In the genomic region with DNA sequence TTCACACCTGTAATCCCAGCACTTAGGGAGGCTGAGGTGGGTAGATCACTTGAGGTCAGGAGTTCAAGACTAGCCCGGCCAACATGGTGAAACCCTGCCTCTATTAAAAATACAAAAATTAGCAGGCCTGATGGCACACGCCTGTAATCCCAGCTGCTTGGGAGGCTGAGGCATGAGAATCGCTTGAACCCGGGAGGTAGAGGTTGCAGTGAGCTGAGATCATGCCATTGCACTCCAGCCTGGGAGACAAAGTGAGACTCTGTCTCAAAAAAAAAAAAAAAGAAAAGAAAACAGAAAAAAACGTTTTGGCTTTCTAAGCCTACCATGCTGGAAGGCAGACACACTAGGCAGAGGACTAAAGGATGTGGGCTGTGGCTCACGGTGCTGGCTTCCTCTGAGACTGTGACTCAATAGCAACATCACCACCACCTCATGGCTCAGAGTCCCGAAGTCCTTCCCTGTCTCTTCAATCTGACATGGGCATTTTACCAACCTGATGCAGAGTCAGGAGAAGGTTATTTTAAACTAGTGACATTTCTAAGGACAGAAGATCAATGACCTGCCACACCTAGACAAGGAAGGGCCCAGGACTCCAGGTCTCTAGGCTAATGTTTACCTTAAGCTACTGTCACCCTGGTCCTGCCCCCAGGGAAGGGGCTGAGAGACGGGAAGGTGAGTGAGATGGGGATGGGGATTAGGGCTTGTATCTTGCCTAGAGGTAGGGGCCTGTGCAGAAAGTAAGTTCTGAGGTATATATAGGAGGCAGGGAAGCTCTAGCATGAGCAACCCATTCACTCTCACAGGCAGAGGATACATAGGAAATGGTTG, we compare ENCODE assay signal across 9 cellular contexts. TPM values are rescaled to one million over a fixed set of nuclear protein-coding genes. Genes with fewer than 3 reads are reported as not detected.
DNase-seq lines count a peak whose midpoint lies in the region; ATAC-seq, FAIRE-seq and TF ChIP-seq lines count a peak whose summit lies in the region.
"Had no signal": no experiment of that assay in that cellular context is flagged by ENCODE, and none has a peak within 500 bp of the region (broad histone marks: within the 10 kb centered on the region; RNA-seq: fewer than 3 reads in every experiment).

No MANE protein-coding gene starts in this region.

- no peak overlapping the region for H3K56ac ChIP-seq in H1 (replicated peaks; ENCODE audit: insufficient read length, low read depth, low read length)

- no peak overlapping the region for H3K4me2 ChIP-seq in H1 (ENCODE audit: insufficient read depth in 1 of 2, low read depth in 2 of 2, low read length in 2 of 2)
- H3K4me2 ChIP-seq in neural progenitor cell = no peak overlapping the region
- H3K4me2 ChIP-seq in MM.1S (ENCODE audit: low read depth, low read length) = no peak overlapping the region

- TF ChIP-seq RAD21 in H1 (IDR thresholded peaks at IDR 0.05 in 1 of 2, conservative IDR thresholded peaks at IDR 0.05 in 1 of 2; ENCODE audit: low read depth in 2 of 2, low read length in 2 of 2) = no peak

- no peaks in the 10 kb centered on the region for H3K9me2 ChIP-seq in MM.1S (replicated peaks; ENCODE audit: insufficient read depth, low read length)

- no peaks in the 10 kb centered on the region for H3F3A ChIP-seq in neural progenitor cell (ENCODE audit: low read depth)
- no peaks in the 10 kb centered on the region for H3F3A ChIP-seq in MM.1S (ENCODE audit: insufficient read depth, low read length)

- peak overlapping the region; percentile 32 for H4K91ac ChIP-seq in H1 (replicated peaks; ENCODE audit: insufficient read length, low read length)

- no peaks in the 10 kb centered on the region; the same call in 1 of the 2 replicates for H3K79me1 ChIP-seq in H1 (ENCODE audit: low read depth, low read length)

- H4K20me1 ChIP-seq in H1 (replicated peaks in 1 of 2; ENCODE audit: control insufficient read depth in 1 of 2, insufficient read depth in 2 of 2, low read length in 2 of 2) = peaks cover 0 to 5% of the 10 kb centered on the region in 2 experiments
- no peaks in the 10 kb centered on the region for H4K20me1 ChIP-seq in neural progenitor cell (ENCODE audit: low read depth)
- H4K20me1 ChIP-seq in MM.1S (ENCODE audit: insufficient read depth, low read length) = no peaks in the 10 kb centered on the region

- DNase-seq in GM19239 (ENCODE audit: insufficient read length, low spot score) (no peak), H1 (ENCODE audit: low read depth in 1 of 2, low spot score in 2 of 2) (no peak), neural progenitor cell (ENCODE audit: low spot score) (no peak), MM.1S (no peak)
- peak; percentile 89 for DNase-seq in activated CD4-positive, alpha-beta T cell treated with anti-CD3 and anti-CD28 coated beads, Interleukin-2, amount 10 ng/mL, durations not matched to agents 7 days and 5 days
- DNase-seq in stimulated activated CD4-positive, alpha-beta T cell treated with anti-CD3 and anti-CD28 coated beads, Interleukin-12 subunit alpha, Interleukin-12 subunit beta, amount 100 ng/mL, for 4 hours = peak; percentile 57

- H3K4me3 ChIP-seq in H1 (ENCODE audit: extremely low read depth in 1 of 4, insufficient read depth in 2 of 4, low read depth in 3 of 4, low read length in 4 of 4) (no peak overlapping the region), neural progenitor cell (no peak overlapping the region), MM.1S (ENCODE audit: low read length) (no peak overlapping the region)

- H2BK20ac ChIP-seq in H1 (ENCODE audit: low read length) = no peak overlapping the region

- H3K18ac ChIP-seq in H1 (ENCODE audit: extremely low read depth, low read length) = no peak overlapping the region

- H3K79me2 ChIP-seq in H1 (ENCODE audit: control insufficient read depth in 1 of 2, insufficient read depth in 2 of 2, low read length in 2 of 2) (no peaks in the 10 kb centered on the region), neural progenitor cell (ENCODE audit: low read depth) (no peaks in the 10 kb centered on the region), MM.1S (ENCODE audit: low read length) (no peaks in the 10 kb centered on the region)

- no peak overlapping the region for H2BK120ac ChIP-seq in H1 (replicated peaks; ENCODE audit: low read depth, low read length)

- TF ChIP-seq EP300 in H1 (IDR thresholded peaks at IDR 0.05; ENCODE audit: borderline replicate concordance in 1 of 2, low read depth in 2 of 2, low read length in 2 of 2) = no peak

- H3K36me3 ChIP-seq in H1 (ENCODE audit: control insufficient read depth in 2 of 4, insufficient read depth in 4 of 4, low read length in 3 of 4) (no peaks in the 10 kb centered on the region), neural progenitor cell (no peaks in the 10 kb centered on the region), MM.1S (replicated peaks; ENCODE audit: insufficient read depth, low read length) (no peaks in the 10 kb centered on the region)

- H3K9me3 ChIP-seq in H1 (ENCODE audit: insufficient read depth in 2 of 2, low read depth in 1 of 2, low read length in 1 of 2) (no peaks in the 10 kb centered on the region), neural progenitor cell (ENCODE audit: low read depth) (no peaks in the 10 kb centered on the region), MM.1S (replicated peaks; ENCODE audit: insufficient read depth, low read length) (no peaks in the 10 kb centered on the region)

- H3K36me3 Mint-ChIP-seq in activated CD4-positive, alpha-beta T cell treated with anti-CD3 and anti-CD28 coated beads, Interleukin-2, amount 10 ng/mL, durations not matched to agents 7 days and 5 days (ENCODE audit: low read depth) = no peaks in the 10 kb centered on the region
- no peaks in the 10 kb centered on the region for H3K36me3 Mint-ChIP-seq in neural progenitor cell

- no peak overlapping the region for H3K14ac ChIP-seq in H1 (ENCODE audit: insufficient read length)

- no peak overlapping the region for H3K4ac ChIP-seq in H1 (replicated peaks; ENCODE audit: insufficient read length, low read depth, low read length)

- H2AFZ ChIP-seq in H1 (ENCODE audit: low read length) (no peak overlapping the region), neural progenitor cell (replicated peaks) (no peak overlapping the region), MM.1S (ENCODE audit: low read length) (no peak overlapping the region)

- ATAC-seq in HG03432 (IDR thresholded peaks at IDR 0.05; ENCODE audit: unreplicated experiment) (peak; percentile 75), HG02970 (IDR thresholded peaks at IDR 0.05; ENCODE audit: low FRiP score, unreplicated experiment) (no peak)

- no peaks in the 10 kb centered on the region for H3K27me3 Mint-ChIP-seq in activated CD4-positive, alpha-beta T cell treated with anti-CD3 and anti-CD28 coated beads, Interleukin-2, amount 10 ng/mL, durations not matched to agents 7 days and 5 days
- peaks cover 5% of the 10 kb centered on the region for H3K27me3 Mint-ChIP-seq in neural progenitor cell (ENCODE audit: insufficient read depth, low read depth)

- no peak for TF ChIP-seq POLR2A in H1 (IDR thresholded peaks at IDR 0.05; ENCODE audit: control extremely low read depth in 1 of 2, low read depth in 2 of 2, low read length in 2 of 2)

- 77% methylated on average over 8 of the region's 8 CpGs; no CpG with 5 or more reads in 1 of the 2 experiments for whole genome bisulfite sequencing in H1 (ENCODE audit: extremely low coverage in 1 of 2, insufficient coverage in 1 of 2, insufficient read length in 1 of 2, insufficient replicate concordance in 2 of 2, low coverage in 1 of 2, low lambda C conversion rate in 2 of 2, missing lambda C conversion rate in 1 of 2), 2 experiments

- H3K4me3 Mint-ChIP-seq in activated CD4-positive, alpha-beta T cell treated with anti-CD3 and anti-CD28 coated beads, Interleukin-2, amount 10 ng/mL, durations not matched to agents 7 days and 5 days = peak overlapping the region; percentile 58
- no peak overlapping the region for H3K4me3 Mint-ChIP-seq in neural progenitor cell

- 0 out of 2 replicates have a peak overlapping the region, but pooled peaks have one; percentile 88 for H2BK15ac ChIP-seq in H1 (ENCODE audit: low read length)

- FAIRE-seq in GM19239 (lab: Jason Lieb, UNC) (peak; percentile 80), H1 (lab: Jason Lieb, UNC) (no peak)

- H3K4me1 Mint-ChIP-seq in activated CD4-positive, alpha-beta T cell treated with anti-CD3 and anti-CD28 coated beads, Interleukin-2, amount 10 ng/mL, durations not matched to agents 7 days and 5 days = peaks cover 71% of the 10 kb centered on the region
- H3K4me1 Mint-ChIP-seq in neural progenitor cell = peaks cover 18% of the 10 kb centered on the region

- H3K4me1 ChIP-seq in H1 (replicated peaks in 1 of 4; ENCODE audit: control insufficient read depth in 3 of 4, insufficient read depth in 4 of 4, low read length in 3 of 4) (peaks cover 5 to 15% (median 12%) of the 10 kb centered on the region in 4 experiments; a peak in 6 of 7 replicates), neural progenitor cell (peaks cover 17% of the 10 kb centered on the region), MM.1S (ENCODE audit: low read length) (no peaks in the 10 kb centered on the region)

- H3K27ac ChIP-seq in H1 (ENCODE audit: low read depth, low read length) (no peak overlapping the region), neural progenitor cell (no peak overlapping the region), MM.1S (ENCODE audit: low read length) (no peak overlapping the region)
- H3K27ac ChIP-seq: VCaP had no signal

- H3K9me3 Mint-ChIP-seq in activated CD4-positive, alpha-beta T cell treated with anti-CD3 and anti-CD28 coated beads, Interleukin-2, amount 10 ng/mL, durations not matched to agents 7 days and 5 days = no peaks in the 10 kb centered on the region
- no peaks in the 10 kb centered on the region for H3K9me3 Mint-ChIP-seq in neural progenitor cell

- H3K27me3 ChIP-seq in H1 (replicated peaks in 1 of 4; ENCODE audit: control insufficient read depth in 3 of 4, extremely low read depth in 1 of 4, insufficient read depth in 3 of 4, low read length in 3 of 4) = no peaks in the 10 kb centered on the region
- no peaks in the 10 kb centered on the region for H3K27me3 ChIP-seq in neural progenitor cell
- H3K27me3 ChIP-seq in MM.1S (replicated peaks; ENCODE audit: insufficient read depth, low read length) = no peaks in the 10 kb centered on the region

- CTCF ChIA-PET in activated CD4-positive, alpha-beta T cell treated with anti-CD3 and anti-CD28 coated beads, Interleukin-2, amount 10 ng/mL, durations not matched to agents 7 days and 5 days (lab: Charles Lee) = interaction anchor here (0.7 to 4.6 kb wide), 12 partner anchors 10 to 59 kb away, joined by 3 to 14 read pairs (median 4); a partner anchor contains a TSS
- CTCF ChIA-PET in H1 (lab: Charles Lee; ENCODE audit: partially characterized antibody) = interaction anchor here (0.7 to 3.0 kb wide), 5 partner anchors 9 to 175 kb away, joined by 3 to 12 read pairs (median 3); no protein-coding TSS in a partner anchor

- peaks cover 6% of the 10 kb centered on the region; the same call in 1 of the 2 replicates for H3K23me2 ChIP-seq in H1 (ENCODE audit: low read depth, low read length)

- H4K5ac ChIP-seq in H1 (ENCODE audit: insufficient read length, low read depth, low read length) = no peak overlapping the region

- no peak overlapping the region; the same call in 1 of the 2 replicates for H2AK5ac ChIP-seq in H1 (ENCODE audit: low read depth, low read length)

- H3K23ac ChIP-seq in H1 (ENCODE audit: insufficient read length) = no peak overlapping the region

- no peak overlapping the region for H3K9ac ChIP-seq in H1 (replicated peaks in 1 of 4; ENCODE audit: extremely low read depth in 1 of 4, low read depth in 3 of 4, low read length in 3 of 4)
- H3K9ac ChIP-seq in neural progenitor cell = no peak overlapping the region
- H3K9ac ChIP-seq in MM.1S (ENCODE audit: low read length) = no peak overlapping the region

- 0 out of 2 replicates have a peak overlapping the region, but pooled peaks have one; percentile 44 for H2BK5ac ChIP-seq in H1 (ENCODE audit: low read depth, low read length)

- POLR2A ChIA-PET in activated CD4-positive, alpha-beta T cell treated with anti-CD3 and anti-CD28 coated beads, Interleukin-2, amount 10 ng/mL, durations not matched to agents 7 days and 5 days (lab: Charles Lee) = interaction anchor here (0.6 kb wide), 1 partner anchor 140 kb away, joined by 3 read pairs; no protein-coding TSS in a partner anchor
- POLR2A ChIA-PET in H1 (lab: Charles Lee; ENCODE audit: partially characterized antibody) = interaction anchor here (0.6 to 1.3 kb wide), 3 partner anchors 11 to 307 kb away, joined by 3 to 4 read pairs (median 3); no protein-coding TSS in a partner anchor

- TF ChIP-seq CTCF in H1 (IDR thresholded peaks at IDR 0.05; ENCODE audit: control extremely low read depth in 1 of 3, insufficient read depth in 1 of 3, low read depth in 1 of 3, low read length in 3 of 3) (no peak), neural progenitor cell (IDR thresholded peaks at IDR 0.05) (no peak), MM.1S (IDR thresholded peaks at IDR 0.05; ENCODE audit: low read length) (no peak)

- peak overlapping the region; percentile 92 for H3K27ac Mint-ChIP-seq in activated CD4-positive, alpha-beta T cell treated with anti-CD3 and anti-CD28 coated beads, Interleukin-2, amount 10 ng/mL, durations not matched to agents 7 days and 5 days
- H3K27ac Mint-ChIP-seq in neural progenitor cell = no peak overlapping the region

- no peak overlapping the region for H4K8ac ChIP-seq in H1 (ENCODE audit: extremely low read depth, insufficient read depth, low read length)

- H2BK12ac ChIP-seq in H1 (ENCODE audit: low read depth, low read length) = peak overlapping the region; percentile 60; the same call in 1 of the 2 replicates

RNA-seq across cellular contexts. Expression of a gene that starts 3.7 kb away (rescaled TPM):
- under 1 TPM; 0.45 to 0.73 TPM for total RNA-seq in activated CD4-positive, alpha-beta T cell treated with anti-CD3 and anti-CD28 coated beads, Interleukin-2, amount 10 ng/mL, durations not matched to agents 7 days and 5 days
- 2.7 and 3.3 TPM in 2 replicates for total RNA-seq in H1 (2021; fragmentation: NEBNext Ultra II Directional; extraction: Animal tissue kit (Norgen Biotek cat#: 25700))
- 4.9 and 7.2 TPM in 2 replicates for polyA plus RNA-seq in H1 (2011; rRNA removed)
- polyA plus RNA-seq in H1 (2011; cell fraction: cytosol; rRNA removed) = 5.4 TPM
- 4.4 TPM for polyA plus RNA-seq in H1 (2011; cell fraction: nucleus; rRNA removed)
- polyA plus RNA-seq in H1 (2012, experiment 1 of 2) = 2.8 to 4.2 TPM (median 3.6 TPM) in 4 replicates
- 2.7 TPM for polyA plus RNA-seq in H1 (2012, experiment 2 of 2)
- polyA plus RNA-seq in H1 (2013, experiment 1 of 2) = 4.8 TPM
- polyA plus RNA-seq in H1 (2013, experiment 2 of 2) = 4.9 TPM
- 3.3 and 3.6 TPM in 2 replicates for polyA minus RNA-seq in H1 (2011; rRNA and poly(A)+ RNA removed)
- polyA minus RNA-seq in H1 (2011; cell fraction: cytosol; rRNA and poly(A)+ RNA removed) = not detected
- polyA minus RNA-seq in H1 (2011; cell fraction: nucleus; rRNA and poly(A)+ RNA removed) = 1.7 TPM
- not detected in 2 replicates for total RNA-seq in neural progenitor cell (ENCODE audit: low replicate concordance)

RNA-seq across cellular contexts. Expression of a gene that starts 12.0 kb away (rescaled TPM):
- total RNA-seq in activated CD4-positive, alpha-beta T cell treated with anti-CD3 and anti-CD28 coated beads, Interleukin-2, amount 10 ng/mL, durations not matched to agents 7 days and 5 days = 1 to 10 TPM; 1.1 to 1.2 TPM
- not detected in 2 replicates for total RNA-seq in H1 (2021; fragmentation: NEBNext Ultra II Directional; extraction: Animal tissue kit (Norgen Biotek cat#: 25700))
- not detected in 2 replicates for polyA plus RNA-seq in H1 (2011; rRNA removed)
- polyA plus RNA-seq in H1 (2011; cell fraction: cytosol; rRNA removed) = not detected
- not detected for polyA plus RNA-seq in H1 (2011; cell fraction: nucleus; rRNA removed)
- not detected in 4 replicates for polyA plus RNA-seq in H1 (2012, experiment 1 of 2)
- not detected for polyA plus RNA-seq in H1 (2012, experiment 2 of 2)
- polyA plus RNA-seq in H1 (2013, experiment 1 of 2) = not detected
- polyA plus RNA-seq in H1 (2013, experiment 2 of 2) = not detected
- 0.05 TPM in 1 of 2 replicates, not detected in the other for polyA minus RNA-seq in H1 (2011; rRNA and poly(A)+ RNA removed)
- polyA minus RNA-seq in H1 (2011; cell fraction: cytosol; rRNA and poly(A)+ RNA removed) = not detected
- not detected for polyA minus RNA-seq in H1 (2011; cell fraction: nucleus; rRNA and poly(A)+ RNA removed)
- not detected in 2 replicates for total RNA-seq in neural progenitor cell (ENCODE audit: low replicate concordance)

RNA-seq across cellular contexts. Expression of a gene that starts 19.5 kb away (rescaled TPM):
- total RNA-seq in activated CD4-positive, alpha-beta T cell treated with anti-CD3 and anti-CD28 coated beads, Interleukin-2, amount 10 ng/mL, durations not matched to agents 7 days and 5 days = 1 to 10 TPM; 4.5 to 6.8 TPM
- 22.0 and 29.2 TPM in 2 replicates for total RNA-seq in H1 (2021; fragmentation: NEBNext Ultra II Directional; extraction: Animal tissue kit (Norgen Biotek cat#: 25700))
- polyA plus RNA-seq in H1 (2011; rRNA removed) = 3.8 and 7.8 TPM in 2 replicates
- 6.7 TPM for polyA plus RNA-seq in H1 (2011; cell fraction: cytosol; rRNA removed)
- polyA plus RNA-seq in H1 (2011; cell fraction: nucleus; rRNA removed) = 2.7 TPM
- polyA plus RNA-seq in H1 (2012, experiment 1 of 2) = 11.0 to 14.3 TPM (median 13.8 TPM) in 4 replicates
- polyA plus RNA-seq in H1 (2012, experiment 2 of 2) = 3.2 TPM
- 15.0 TPM for polyA plus RNA-seq in H1 (2013, experiment 1 of 2)
- polyA plus RNA-seq in H1 (2013, experiment 2 of 2) = 19.1 TPM
- 8.4 and 10.7 TPM in 2 replicates for polyA minus RNA-seq in H1 (2011; rRNA and poly(A)+ RNA removed)
- polyA minus RNA-seq in H1 (2011; cell fraction: cytosol; rRNA and poly(A)+ RNA removed) = 11.4 TPM
- polyA minus RNA-seq in H1 (2011; cell fraction: nucleus; rRNA and poly(A)+ RNA removed) = 4.1 TPM
- 13.7 and 21.7 TPM in 2 replicates for total RNA-seq in neural progenitor cell (ENCODE audit: low replicate concordance)

RNA-seq across cellular contexts. Expression of a gene that starts 23.8 kb away (rescaled TPM):
- 100 to 1,000 TPM; 175 TPM for total RNA-seq in activated CD4-positive, alpha-beta T cell treated with anti-CD3 and anti-CD28 coated beads, Interleukin-2, amount 10 ng/mL, durations not matched to agents 7 days and 5 days
- 0.26 and 0.42 TPM in 2 replicates for total RNA-seq in H1 (2021; fragmentation: NEBNext Ultra II Directional; extraction: Animal tissue kit (Norgen Biotek cat#: 25700))
- polyA plus RNA-seq in H1 (2011; rRNA removed) = 0.47 and 1.2 TPM in 2 replicates
- 0.74 TPM for polyA plus RNA-seq in H1 (2011; cell fraction: cytosol; rRNA removed)
- 1.5 TPM for polyA plus RNA-seq in H1 (2011; cell fraction: nucleus; rRNA removed)
- 0.35 to 0.66 TPM (median 0.62 TPM) in 4 replicates for polyA plus RNA-seq in H1 (2012, experiment 1 of 2)
- polyA plus RNA-seq in H1 (2012, experiment 2 of 2) = 0.12 TPM
- polyA plus RNA-seq in H1 (2013, experiment 1 of 2) = 0.24 TPM
- polyA plus RNA-seq in H1 (2013, experiment 2 of 2) = 0.29 TPM
- 0.38 and 0.90 TPM in 2 replicates for polyA minus RNA-seq in H1 (2011; rRNA and poly(A)+ RNA removed)
- polyA minus RNA-seq in H1 (2011; cell fraction: cytosol; rRNA and poly(A)+ RNA removed) = not detected
- polyA minus RNA-seq in H1 (2011; cell fraction: nucleus; rRNA and poly(A)+ RNA removed) = 0.90 TPM
- 0.07 and 0.19 TPM in 2 replicates for total RNA-seq in neural progenitor cell (ENCODE audit: low replicate concordance)

RNA-seq across cellular contexts. Expression of a gene that starts 54.9 kb away (rescaled TPM):
- 1 to 10 TPM; 5.5 to 7.2 TPM for total RNA-seq in activated CD4-positive, alpha-beta T cell treated with anti-CD3 and anti-CD28 coated beads, Interleukin-2, amount 10 ng/mL, durations not matched to agents 7 days and 5 days
- 9.4 and 11.6 TPM in 2 replicates for total RNA-seq in H1 (2021; fragmentation: NEBNext Ultra II Directional; extraction: Animal tissue kit (Norgen Biotek cat#: 25700))
- polyA plus RNA-seq in H1 (2011; rRNA removed) = 4.4 and 5.8 TPM in 2 replicates
- 12.5 TPM for polyA plus RNA-seq in H1 (2011; cell fraction: cytosol; rRNA removed)
- polyA plus RNA-seq in H1 (2011; cell fraction: nucleus; rRNA removed) = 5.7 TPM
- polyA plus RNA-seq in H1 (2012, experiment 1 of 2) = 17.4 to 22.5 TPM (median 18.6 TPM) in 4 replicates
- 20.0 TPM for polyA plus RNA-seq in H1 (2012, experiment 2 of 2)
- polyA plus RNA-seq in H1 (2013, experiment 1 of 2) = 12.3 TPM
- 12.3 TPM for polyA plus RNA-seq in H1 (2013, experiment 2 of 2)
- polyA minus RNA-seq in H1 (2011; rRNA and poly(A)+ RNA removed) = 5.5 and 6.6 TPM in 2 replicates
- polyA minus RNA-seq in H1 (2011; cell fraction: cytosol; rRNA and poly(A)+ RNA removed) = 8.6 TPM
- 7.0 TPM for polyA minus RNA-seq in H1 (2011; cell fraction: nucleus; rRNA and poly(A)+ RNA removed)
- 15.2 and 15.7 TPM in 2 replicates for total RNA-seq in neural progenitor cell (ENCODE audit: low replicate concordance)

Comparison
In these comparisons a context has a peak if more than half of its experiments do, and no peak if none do; other contexts are left out.
1. DNase-seq: peak in activated CD4-positive, alpha-beta T cell treated with anti-CD3 and anti-CD28 coated beads, Interleukin-2, amount 10 ng/mL, durations not matched to agents 7 days and 5 days (single experiment) and stimulated activated CD4-positive, alpha-beta T cell treated with anti-CD3 and anti-CD28 coated beads, Interleukin-12 subunit alpha, Interleukin-12 subunit beta, amount 100 ng/mL, for 4 hours (single experiment); none in GM19239 (single experiment), H1 (0 of 2), neural progenitor cell (single experiment) and MM.1S (single experiment).